ENCODE assay signal across 10 cellular contexts in the genomic region with DNA sequence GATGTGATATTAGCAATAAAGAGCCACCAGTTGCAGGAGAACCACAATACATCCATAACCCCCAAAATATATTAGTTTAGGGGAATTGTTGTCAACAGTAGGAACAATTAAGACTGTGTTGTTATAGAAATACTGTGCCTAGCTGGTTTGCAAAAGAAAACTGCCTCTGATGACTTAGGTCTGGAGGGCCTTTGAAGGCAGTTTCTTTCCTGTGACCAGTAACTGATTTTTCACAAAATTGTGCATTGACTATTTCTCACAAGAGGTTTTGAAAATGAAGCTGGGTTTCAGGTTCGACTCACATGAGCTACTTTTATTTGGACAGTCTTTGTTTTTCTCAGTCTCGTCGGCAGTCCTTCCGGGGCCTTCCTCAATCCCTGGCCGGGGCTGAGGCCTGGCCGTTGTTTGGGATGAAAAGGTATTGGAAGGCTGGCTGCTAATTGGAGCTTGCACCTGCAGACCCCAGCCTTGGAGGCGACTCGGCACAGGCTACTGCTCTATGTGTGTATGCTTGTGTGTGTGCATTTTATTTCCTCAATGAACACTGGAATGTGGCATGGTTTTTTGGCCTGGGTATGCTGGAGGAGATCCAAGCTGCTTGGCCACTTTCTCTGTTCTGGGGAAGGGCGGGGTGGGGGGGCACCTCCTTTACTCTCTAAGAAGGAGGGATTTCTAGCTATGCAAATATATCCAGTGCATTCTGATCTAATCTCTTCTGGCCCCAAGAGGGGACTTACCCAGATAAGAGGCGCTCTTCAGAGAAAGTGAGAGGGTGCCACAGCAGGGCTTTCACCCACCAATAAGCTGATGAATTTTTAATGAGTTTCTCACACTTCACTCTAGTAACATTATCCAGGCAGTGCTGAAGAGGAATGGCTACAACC. TPM values are rescaled to one million over a fixed set of nuclear protein-coding genes. Genes with fewer than 3 reads are reported as not detected.
A peak's percentile ranks its signal among the peaks of the same experiment; 100 is the strongest.
DNase-seq lines count a peak whose midpoint lies in the region; ATAC-seq and TF ChIP-seq lines count a peak whose summit lies in the region.
"Had no signal": no experiment of that assay in that cellular context is flagged by ENCODE, and none has a peak within 500 bp of the region (broad histone marks: within the 10 kb centered on the region; RNA-seq: fewer than 3 reads in every experiment).

No MANE protein-coding gene starts in this region.

- H3K9me3 Mint-ChIP-seq in GM23338 (no peaks in the 10 kb centered on the region), neural progenitor cell (no peaks in the 10 kb centered on the region)
- H3K9me3 Mint-ChIP-seq: activated naive CD8-positive, alpha-beta T cell treated with anti-CD3 and anti-CD28 coated beads, Interleukin-2, amount 10 ng/mL, durations not matched to agents 7 days and 5 days; type B pancreatic cell had no signal

- H3K4me1 Mint-ChIP-seq in GM23338 (peaks cover 8% of the 10 kb centered on the region), neural progenitor cell (peaks cover 7% of the 10 kb centered on the region)
- H3K4me1 Mint-ChIP-seq: activated naive CD8-positive, alpha-beta T cell treated with anti-CD3 and anti-CD28 coated beads, Interleukin-2, amount 10 ng/mL, durations not matched to agents 7 days and 5 days had no signal

- no peak overlapping the region for H3K27ac ChIP-seq in GM23338 (ENCODE audit: low read depth)
- H3K27ac ChIP-seq in neural progenitor cell = no peak overlapping the region
- H3K27ac ChIP-seq: SJCRH30 had no signal

- peak; percentile 71 for ATAC-seq in GM18870 (IDR thresholded peaks at IDR 0.05; ENCODE audit: unreplicated experiment)
- peak; percentile 34; the same call in 1 of the 3 replicates for ATAC-seq in GM23338

- H3K27ac Mint-ChIP-seq in GM23338 (no peak overlapping the region), neural progenitor cell (no peak overlapping the region)
- H3K27ac Mint-ChIP-seq: activated naive CD8-positive, alpha-beta T cell treated with anti-CD3 and anti-CD28 coated beads, Interleukin-2, amount 10 ng/mL, durations not matched to agents 7 days and 5 days; type B pancreatic cell had no signal

- H3K9ac ChIP-seq in neural progenitor cell = no peak overlapping the region

- DNase-seq in GM23338 (ENCODE audit: low spot score) = no peak
- peak; percentile 92 for DNase-seq in NCI-H1092 treated with DMSO at 0.1 percent for 48 hours (lab: John Stamatoyannopoulos, UW)
- DNase-seq in neural progenitor cell (ENCODE audit: low spot score) = peak; percentile 49
- DNase-seq in epidermal melanocyte (ENCODE audit: insufficient read length, low spot score) = no peak
- no peak for DNase-seq in activated naive CD4-positive, alpha-beta T cell treated with anti-CD3 and anti-CD28 coated beads, Interleukin-2, amount 50 U/mL, for 16 hours
- DNase-seq in BE2C = no peak
- DNase-seq: activated naive CD8-positive, alpha-beta T cell treated with anti-CD3 and anti-CD28 coated beads, Interleukin-2, amount 10 ng/mL, durations not matched to agents 7 days and 5 days had no signal

- H3K4me2 ChIP-seq in GM23338 (no peak overlapping the region), neural progenitor cell (peak overlapping the region; percentile 21)

- no peaks in the 10 kb centered on the region for H4K20me1 ChIP-seq in GM23338 (replicated peaks; ENCODE audit: insufficient read depth)
- H4K20me1 ChIP-seq in neural progenitor cell (ENCODE audit: low read depth) = no peaks in the 10 kb centered on the region

- peaks cover 7% of the 10 kb centered on the region; the same call in 1 of the 2 replicates for H3K9me2 ChIP-seq in GM23338 (ENCODE audit: insufficient read depth)

- TF ChIP-seq CTCF in GM23338 (conservative IDR thresholded peaks at IDR 0.05; ENCODE audit: low read depth in 2 of 2) (no peak), neural progenitor cell (IDR thresholded peaks at IDR 0.05) (no peak), BE2C (IDR thresholded peaks at IDR 0.05; ENCODE audit: low read depth, low read length) (no peak)

- H3K4me3 Mint-ChIP-seq in GM23338 (no peak overlapping the region), neural progenitor cell (no peak overlapping the region)
- H3K4me3 Mint-ChIP-seq: activated naive CD8-positive, alpha-beta T cell treated with anti-CD3 and anti-CD28 coated beads, Interleukin-2, amount 10 ng/mL, durations not matched to agents 7 days and 5 days; type B pancreatic cell had no signal

- H3K27me3 ChIP-seq in GM23338 (ENCODE audit: insufficient read depth) (no peaks in the 10 kb centered on the region), neural progenitor cell (no peaks in the 10 kb centered on the region), BE2C (no peaks in the 10 kb centered on the region)

- H3F3A ChIP-seq in GM23338 (replicated peaks; ENCODE audit: low read depth) = no peaks in the 10 kb centered on the region
- H3F3A ChIP-seq in neural progenitor cell (ENCODE audit: low read depth) = peaks cover 5% of the 10 kb centered on the region

- H3K4me3 ChIP-seq in GM23338 (no peak overlapping the region), neural progenitor cell (no peak overlapping the region), BE2C (ENCODE audit: low read depth, low read length) (no peak overlapping the region)
- H3K4me3 ChIP-seq: SJCRH30 had no signal

- no peaks in the 10 kb centered on the region for H3K9me3 ChIP-seq in neural progenitor cell (ENCODE audit: low read depth)
- H3K9me3 ChIP-seq in BE2C = no peaks in the 10 kb centered on the region
- H3K9me3 ChIP-seq: SJCRH30 had no signal

- H2AFZ ChIP-seq in GM23338 = peak overlapping the region; percentile 91
- H2AFZ ChIP-seq in neural progenitor cell (replicated peaks) = peak overlapping the region; percentile 86

- H3K36me3 Mint-ChIP-seq in GM23338 (ENCODE audit: low read depth) (no peaks in the 10 kb centered on the region), neural progenitor cell (no peaks in the 10 kb centered on the region)
- H3K36me3 Mint-ChIP-seq: activated naive CD8-positive, alpha-beta T cell treated with anti-CD3 and anti-CD28 coated beads, Interleukin-2, amount 10 ng/mL, durations not matched to agents 7 days and 5 days; type B pancreatic cell had no signal

- H3K36me3 ChIP-seq in GM23338 (ENCODE audit: insufficient read depth) (no peaks in the 10 kb centered on the region), neural progenitor cell (no peaks in the 10 kb centered on the region), BE2C (no peaks in the 10 kb centered on the region)
- H3K36me3 ChIP-seq: SJCRH30 had no signal

- H3K79me2 ChIP-seq in GM23338 (replicated peaks; ENCODE audit: insufficient read depth) (no peaks in the 10 kb centered on the region), neural progenitor cell (ENCODE audit: low read depth) (no peaks in the 10 kb centered on the region)

- peaks cover 2% of the 10 kb centered on the region for H3K27me3 Mint-ChIP-seq in GM23338 (ENCODE audit: insufficient read depth, low read depth, poor library complexity)
- peaks cover 6% of the 10 kb centered on the region for H3K27me3 Mint-ChIP-seq in neural progenitor cell (ENCODE audit: insufficient read depth, low read depth)
- H3K27me3 Mint-ChIP-seq: activated naive CD8-positive, alpha-beta T cell treated with anti-CD3 and anti-CD28 coated beads, Interleukin-2, amount 10 ng/mL, durations not matched to agents 7 days and 5 days had no signal

- H3K4me1 ChIP-seq in GM23338 (ENCODE audit: insufficient read depth) = no peaks in the 10 kb centered on the region
- peaks cover 17% of the 10 kb centered on the region for H3K4me1 ChIP-seq in neural progenitor cell
- H3K4me1 ChIP-seq in BE2C = no peaks in the 10 kb centered on the region
- H3K4me1 ChIP-seq: SJCRH30 had no signal

TF ChIP-seq in GM23338, 12 proteins besides CTCF, POLR2A, EP300 and RAD21 (continues in another document):
- TF ChIP-seq NANOG (IDR thresholded peaks at IDR 0.05; ENCODE audit: borderline replicate concordance) (no peak), JUNB (IDR thresholded peaks at IDR 0.05; ENCODE audit: unreplicated experiment) (no peak), ZNF331 (CRISPR knock-in tag; IDR thresholded peaks at IDR 0.05; ENCODE audit: low read depth) (no peak)

RNA-seq across cellular contexts. Expression of a gene that starts 49.5 kb away (rescaled TPM):
- 5.4 and 7.3 TPM in 2 replicates for total RNA-seq in GM23338 (2014; rRNA removed; shearing (Covaris generic))
- 5.0 and 6.4 TPM in 2 replicates for polyA plus RNA-seq in GM23338 (2016; fragmentation: Nextera tagmentation; extraction: Ambion mirVana)
- total RNA-seq in neural progenitor cell (ENCODE audit: low replicate concordance) = 0.34 and 0.43 TPM in 2 replicates
- 3.6 TPM for polyA plus RNA-seq in BE2C (2012; ENCODE audit: insufficient read depth, insufficient read length, low read depth)
- total RNA-seq: activated naive CD8-positive, alpha-beta T cell treated with anti-CD3 and anti-CD28 coated beads, Interleukin-2, amount 10 ng/mL, durations not matched to agents 7 days and 5 days had no signal

Comparison
In these comparisons a context has a peak if more than half of its experiments do, and no peak if none do; other contexts are left out.
1. DNase-seq: peak in NCI-H1092 treated with DMSO at 0.1 percent for 48 hours (single experiment) and neural progenitor cell (single experiment); none in GM23338 (single experiment), epidermal melanocyte (single experiment), activated naive CD4-positive, alpha-beta T cell treated with anti-CD3 and anti-CD28 coated beads, Interleukin-2, amount 50 U/mL, for 16 hours (single experiment) and BE2C (single experiment).